In genomic region chr16:49890876-49891275, GRCh38 we compare ENCODE assay signal across 11 cellular contexts. TPM values are rescaled to one million over a fixed set of nuclear protein-coding genes. Genes with fewer than 3 reads are reported as not detected.
A peak's percentile ranks its signal among the peaks of the same experiment; 100 is the strongest.
DNase-seq lines count a peak whose midpoint lies in the region; ATAC-seq, FAIRE-seq and TF ChIP-seq lines count a peak whose summit lies in the region.
"Had no signal": no experiment of that assay in that cellular context is flagged by ENCODE, and none has a peak within 500 bp of the region (broad histone marks: within the 10 kb centered on the region; RNA-seq: fewer than 3 reads in every experiment).

No MANE protein-coding gene starts in this region.

- no peak overlapping the region; a peak in 1 of 4 replicates for H3K9ac ChIP-seq in K562 (ENCODE audit: insufficient read depth in 1 of 2, low read depth in 2 of 2, low read length in 2 of 2)

- no peak overlapping the region for H2AFZ ChIP-seq in K562 (ENCODE audit: low read depth, low read length)

- FAIRE-seq in K562 (lab: Jason Lieb, UNC), result peak; percentile 19

- DNase-seq in GM06990 (ENCODE audit: extremely low read depth, insufficient read length), result peak; percentile 9
- DNase-seq in Jurkat, Clone E6-1 (ENCODE audit: low read depth, low spot score), result peak; percentile 27
- peak; percentile 14 to 39 (median 34) for DNase-seq in K562 (ENCODE audit: extremely low read depth in 1 of 4, low spot score in 3 of 4)
- DNase-seq in osteocyte (ENCODE audit: extremely low spot score, unreplicated experiment), result no peak
- DNase-seq in activated gamma-delta T cell treated with Interleukin-2 at 50 U/mL for 16 hours, result no peak
- DNase-seq in immature natural killer cell, result no peak
- DNase-seq: midbrain, NCI-H2081 treated with DMSO at 0.1 percent for 48 hours had no signal

- H4K20me1 ChIP-seq in K562 (replicated peaks; ENCODE audit: control insufficient read depth, insufficient read depth, low read length), result no peaks in the 10 kb centered on the region; the same call in 1 of the 2 replicates

- no peak for TF ChIP-seq POLR2A in K562 (conservative IDR thresholded peaks at IDR 0.05)

- intact Hi-C loops in K562 (cut with micrococcal nuclease), result no loop called here

- peaks cover 38% of the 10 kb centered on the region for H3K27me3 Mint-ChIP-seq in osteocyte (ENCODE audit: unreplicated experiment)
- peaks cover 3 to 12% (median 4%) of the 10 kb centered on the region in 3 donors for H3K27me3 Mint-ChIP-seq in immature natural killer cell (ENCODE audit: low read depth in 3 of 3)

- H3K9me1 ChIP-seq in K562 (ENCODE audit: control insufficient read depth, insufficient read depth, low read length), result no peaks in the 10 kb centered on the region

- H3K9me3 Mint-ChIP-seq in osteocyte (ENCODE audit: unreplicated experiment) (peaks cover 6% of the 10 kb centered on the region), immature natural killer cell (no peaks in the 10 kb centered on the region)

- no peaks in the 10 kb centered on the region for H3K9me3 ChIP-seq in K562 (replicated peaks; ENCODE audit: control insufficient read depth, insufficient read depth, low read depth, low read length)

- H3K4me3 Mint-ChIP-seq in osteocyte (ENCODE audit: unreplicated experiment) (no peak overlapping the region), immature natural killer cell (no peak overlapping the region)

- in situ Hi-C loops in K562 (cut with MboI), result no loop called here

- no peaks in the 10 kb centered on the region for H3K36me3 Mint-ChIP-seq in osteocyte (ENCODE audit: unreplicated experiment)
- no peaks in the 10 kb centered on the region for H3K36me3 Mint-ChIP-seq in immature natural killer cell

- H3K4me2 ChIP-seq in K562 (ENCODE audit: insufficient read depth, low read length), result no peak overlapping the region

- peaks cover 4% of the 10 kb centered on the region in 2 experiments; a peak in 3 of 5 replicates for H3K4me1 ChIP-seq in K562 (replicated peaks in 1 of 2; ENCODE audit: control insufficient read depth in 2 of 2, insufficient read depth in 2 of 2, low read length in 2 of 2)

- CTCF ChIA-PET in K562 (lab: Yijun Ruan, JAX; ENCODE audit: low intra/inter-chr PET ratio), result no interaction called here

- H3K27me3 ChIP-seq in GM06990 (replicated peaks; ENCODE audit: control insufficient read depth, insufficient read depth, low read length) (no peaks in the 10 kb centered on the region; the same call in none of the 2 replicates), K562 (ENCODE audit: control insufficient read depth in 2 of 2, insufficient read depth in 2 of 2, low read length in 2 of 2) (peaks cover 4 to 43% of the 10 kb centered on the region in 2 experiments)

- H3K4me1 Mint-ChIP-seq in osteocyte (ENCODE audit: unreplicated experiment), result no peaks in the 10 kb centered on the region
- no peaks in the 10 kb centered on the region for H3K4me1 Mint-ChIP-seq in immature natural killer cell

- 6% methylated on average over 5 of the region's 5 CpGs for WGBS in K562 (ENCODE audit: insufficient coverage, low coverage, missing lambda C conversion rate)

- H3K36me3 ChIP-seq in GM06990 (ENCODE audit: control insufficient read depth, insufficient read depth, low read length) (no peaks in the 10 kb centered on the region), K562 (ENCODE audit: control insufficient read depth, insufficient read depth, low read length) (no peaks in the 10 kb centered on the region)

- ATAC-seq in K562 (peak; percentile 81), GM21825 (IDR thresholded peaks at IDR 0.05; ENCODE audit: unreplicated experiment) (no peak), HG02571 (IDR thresholded peaks at IDR 0.05; ENCODE audit: unreplicated experiment) (no peak)

- TF ChIP-seq CTCF in GM06990 (IDR thresholded peaks at IDR 0.05; ENCODE audit: insufficient read depth, low read length, poor library complexity, severe bottlenecking), result peak; percentile 49
- TF ChIP-seq CTCF in K562 (IDR thresholded peaks at IDR 0.05 in 2 of 3, conservative IDR thresholded peaks at IDR 0.05 in 1 of 3; ENCODE audit: insufficient read depth in 2 of 3, low read depth in 1 of 3, low read length in 3 of 3), result peak; percentile 47 to 61 (median 58); a peak in 5 of 6 replicates
- peak; percentile 31 for TF ChIP-seq CTCF in osteocyte (IDR thresholded peaks at IDR 0.05)

- no peak overlapping the region for H3K27ac ChIP-seq in K562 (ENCODE audit: extremely low read depth, low read depth, low read length)
- H3K27ac ChIP-seq: VCaP had no signal

- BruUV-seq in K562 (replicated peaks; lab: Mats Ljungman, UMichigan), result no TSS peak

- H3K79me2 ChIP-seq in K562 (ENCODE audit: control insufficient read depth, insufficient read depth, low read length), result no peaks in the 10 kb centered on the region

- POLR2A ChIA-PET in K562 (lab: Yijun Ruan, JAX), result interaction anchor here (0.7 to 1.0 kb wide), 2 partner anchors 10 to 23 kb away, joined by 3 to 7 read pairs; no protein-coding TSS in a partner anchor

- TF ChIP-seq EP300 in K562 (IDR thresholded peaks at IDR 0.05; ENCODE audit: low read length), result no peak

- H3K27ac Mint-ChIP-seq in osteocyte (ENCODE audit: unreplicated experiment), result no peak overlapping the region
- H3K27ac Mint-ChIP-seq in immature natural killer cell, result no peak overlapping the region

- H3K4me3 ChIP-seq in GM06990 (replicated peaks; ENCODE audit: low read depth, low read length) (no peak overlapping the region), K562 (no peak overlapping the region)
- H3K4me3 ChIP-seq in Jurkat, Clone E6-1 (ENCODE audit: low read length), result no peak overlapping the region

- peak; percentile 9 to 33; a peak in 2 of 4 replicates for TF ChIP-seq RAD21 in K562 (CRISPR knock-in tag; conservative IDR thresholded peaks at IDR 0.05 in 1 of 2, IDR thresholded peaks at IDR 0.05 in 1 of 2)

TF ChIP-seq in K562, 482 proteins besides CTCF, POLR2A, EP300 and RAD21:
- TF ChIP-seq GTF2F1 (IDR thresholded peaks at IDR 0.05; ENCODE audit: low read depth, low read length) (no peak), HNRNPL (IDR thresholded peaks at IDR 0.05; ENCODE audit: low read depth, low read length) (no peak), TAL1 (IDR thresholded peaks at IDR 0.05) (no peak), KDM2B (CRISPR knock-in tag; IDR thresholded peaks at IDR 0.05) (no peak), GATAD2A (IDR thresholded peaks at IDR 0.05) (no peak), SPI1 (IDR thresholded peaks at IDR 0.05; ENCODE audit: borderline replicate concordance, low read depth, low read length) (peak; percentile 66; the same call in 1 of the 2 replicates), ZNF263 (CRISPR knock-in tag; IDR thresholded peaks at IDR 0.05; ENCODE audit: borderline replicate concordance) (peak; percentile 85), THAP12 (CRISPR knock-in tag; IDR thresholded peaks at IDR 0.05) (no peak), ZNF23 (CRISPR knock-in tag; IDR thresholded peaks at IDR 0.05) (no peak), NBN (IDR thresholded peaks at IDR 0.05; ENCODE audit: low read depth) (no peak), ZFP36 (IDR thresholded peaks at IDR 0.05; ENCODE audit: low read depth, low read length, partially characterized antibody) (peak; percentile 10), PKNOX1 (IDR thresholded peaks at IDR 0.05) (peak; percentile 58)
TF ChIP-seq in K562: peak in this region for 4.

RNA-seq across cellular contexts. Expression of gene ZNF423, which starts 35.0 kb away (rescaled TPM):
- polyA plus RNA-seq in Jurkat, Clone E6-1 (2012; ENCODE audit: insufficient read depth, insufficient read length), result not detected
- not detected in 2 replicates for total RNA-seq in K562 (2011; cell fraction: chromatin; rRNA removed; ENCODE audit: low replicate concordance)
- not detected in 2 replicates for total RNA-seq in K562 (2011; cell fraction: nucleolus; rRNA removed)
- total RNA-seq in K562 (2011; cell fraction: nucleoplasm; rRNA removed), result not detected in 2 replicates
- total RNA-seq in K562 (2014; rRNA removed), result not detected in 2 replicates
- total RNA-seq in K562 (2014; rRNA removed; fragmentation: Illumina TruSeq; extraction: Trizol), result not detected in 2 replicates
- total RNA-seq in K562 (2015; rRNA removed; fragmentation: Illumina TruSeq; extraction: Trizol), result not detected in 2 replicates
- total RNA-seq in K562 (2021), result not detected in 2 replicates
- polyA plus RNA-seq in K562 (2011; rRNA removed), result not detected in 2 replicates
- 0.03 TPM in 1 of 2 replicates, not detected in the other for polyA plus RNA-seq in K562 (2011; cell fraction: cytosol; rRNA removed)
- polyA plus RNA-seq in K562 (2011; cell fraction: nucleus; rRNA removed), result not detected in 2 replicates
- not detected in 2 replicates for polyA plus RNA-seq in K562 (2012)
- polyA plus RNA-seq in K562 (2014; fragmentation: Illumina TruSeq; extraction: Trizol), result not detected in 2 replicates
- polyA plus RNA-seq in K562 (2014; fragmentation: Nextera tagmentation; extraction: Ambion mirVana), result not detected
- not detected in 2 replicates for polyA plus RNA-seq in K562 (2014; rRNA removed)
- not detected in 2 replicates for polyA minus RNA-seq in K562 (2011; rRNA and poly(A)+ RNA removed)
- polyA minus RNA-seq in K562 (2011; cell fraction: cytosol; rRNA and poly(A)+ RNA removed), result not detected in 2 replicates
- not detected in 2 replicates for polyA minus RNA-seq in K562 (2011; cell fraction: nucleus; rRNA and poly(A)+ RNA removed)
- total RNA-seq in osteocyte, result 25.1 and 26.5 TPM in 2 replicates
- not detected for polyA plus RNA-seq in immature natural killer cell

Comparison
In these comparisons a context has a peak if more than half of its experiments do, and no peak if none do; other contexts are left out.
1. DNase-seq: peak in GM06990 (single experiment), Jurkat, Clone E6-1 (single experiment) and K562 (4 of 4); none in osteocyte (single experiment), activated gamma-delta T cell treated with Interleukin-2 at 50 U/mL for 16 hours (single experiment) and immature natural killer cell (0 of 3).
2. RNA of gene ZNF423, which starts 35.0 kb away (total RNA-seq): 25.1 to 26.5 TPM in osteocyte; not detected in K562; every median in the first group is over 10 times any median in the second.
3. Peak in every context shown above with its lines, with median percentiles within 50 percentile points of each other: CTCF ChIP-seq.